ENCODE assay signal across 9 cellular contexts in the genomic region with DNA sequence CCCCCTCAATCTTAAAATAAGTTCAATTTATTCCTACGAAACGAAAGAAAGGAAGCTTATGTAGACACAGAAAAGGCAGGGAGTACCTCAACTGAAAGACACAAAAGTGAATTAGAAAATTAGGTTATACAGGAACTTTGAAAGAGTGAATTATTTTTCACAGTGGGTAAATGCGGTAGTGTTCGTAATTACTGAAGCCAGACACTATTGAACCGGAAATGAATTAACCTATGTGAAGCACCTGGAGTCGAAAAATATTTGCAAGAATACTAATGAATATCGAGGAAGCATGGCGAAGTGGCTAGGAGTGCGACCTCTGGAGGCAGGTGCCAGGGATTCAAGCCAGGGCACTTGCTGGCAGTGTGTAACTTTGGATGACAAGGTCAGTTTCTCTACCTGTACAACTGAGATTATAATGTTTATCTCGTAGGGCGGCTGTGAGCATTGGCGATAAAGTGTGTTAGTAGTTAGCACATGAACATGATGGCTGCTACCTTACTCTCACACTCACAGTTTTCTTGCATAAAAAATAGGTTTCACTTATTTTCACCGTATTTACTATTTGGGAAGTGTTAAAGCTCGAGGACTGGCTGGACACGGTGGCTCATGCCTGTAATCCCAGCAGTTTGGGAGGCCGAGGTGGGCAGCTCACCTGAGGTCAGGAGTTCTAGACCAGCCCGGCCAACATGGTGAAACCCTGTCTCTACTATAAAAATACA. TPM values are rescaled to one million over a fixed set of nuclear protein-coding genes. Genes with fewer than 3 reads are reported as not detected.
A peak's percentile ranks its signal among the peaks of the same experiment; 100 is the strongest.
DNase-seq lines count a peak whose midpoint lies in the region; ATAC-seq and TF ChIP-seq lines count a peak whose summit lies in the region.
"Had no signal": no experiment of that assay in that cellular context is flagged by ENCODE, and none has a peak within 500 bp of the region (broad histone marks: within the 10 kb centered on the region; RNA-seq: fewer than 3 reads in every experiment).

No MANE protein-coding gene starts in this region.

- H3K36me3 Mint-ChIP-seq in chondrocyte (ENCODE audit: low read depth), result peaks cover 3% of the 10 kb centered on the region

- H3K27ac ChIP-seq in layer of hippocampus (ENCODE audit: low read depth, low read length), result peak overlapping the region; percentile 66

- peaks cover 2% of the 10 kb centered on the region for H3K27me3 Mint-ChIP-seq in chondrocyte (ENCODE audit: low read depth)
- H3K27me3 Mint-ChIP-seq: IgD-negative memory B cell had no signal

- peak overlapping the region; percentile 77 for H3K4me3 Mint-ChIP-seq in chondrocyte (ENCODE audit: unreplicated experiment)
- H3K4me3 Mint-ChIP-seq: IgD-negative memory B cell had no signal

- peak overlapping the region; percentile 73 for H3K4me3 ChIP-seq in AG04449 (ENCODE audit: low read depth, low read length)

- H3K27me3 ChIP-seq in layer of hippocampus (ENCODE audit: control insufficient read depth, insufficient read depth, low read length), result no peaks in the 10 kb centered on the region

- no peak for DNase-seq in AG04449 (ENCODE audit: low read depth, low spot score)
- DNase-seq in NCI-H2107 treated with DMSO at 0.1 percent for 48 hours (lab: John Stamatoyannopoulos, UW; ENCODE audit: unreplicated experiment), result peak; percentile 83
- DNase-seq in activated CD4-positive, CD25-positive, alpha-beta regulatory T cell (lab: John Stamatoyannopoulos, UW), result peak; percentile 24 to 45 (median 40)
- DNase-seq in chondrocyte (ENCODE audit: low spot score), result no peak
- peak; percentile 77 to 80 for DNase-seq in stimulated activated CD4-positive, alpha-beta T cell treated with anti-CD3 and anti-CD28 coated beads, Interleukin-2, amount 100 ng/mL, for 24 hours

- peaks cover 9% of the 10 kb centered on the region for H3K4me1 Mint-ChIP-seq in chondrocyte (ENCODE audit: low read depth)

- H3K9me3 Mint-ChIP-seq in chondrocyte (ENCODE audit: low read depth), result peaks cover 10% of the 10 kb centered on the region

- POLR2A ChIA-PET in AG04449 (lab: Yijun Ruan, JAX), result interaction anchor here (2.0 kb wide), 1 partner anchor 16 kb away, joined by 18 read pairs; a partner anchor contains a TSS

- no peak overlapping the region for H3K27ac Mint-ChIP-seq in chondrocyte (ENCODE audit: unreplicated experiment)

- CTCF ChIA-PET in AG04449 (lab: Yijun Ruan, JAX), result interaction anchor here (0.6 to 4.6 kb wide), 30 partner anchors 10 to 519 kb away, joined by 3 to 62 read pairs (median 4); a partner anchor contains a TSS

- ATAC-seq in GM18517 (IDR thresholded peaks at IDR 0.05; ENCODE audit: unreplicated experiment), result peak; percentile 90
- peak; percentile 90 for ATAC-seq in HG02981 (IDR thresholded peaks at IDR 0.05; ENCODE audit: unreplicated experiment)

- peak; percentile 81 for TF ChIP-seq CTCF in AG04449 (IDR thresholded peaks at IDR 0.05; ENCODE audit: insufficient read depth, low read length, missing control alignments)
- TF ChIP-seq CTCF in chondrocyte (IDR thresholded peaks at IDR 0.05), result no peak

RNA-seq across cellular contexts. Expression of a gene that starts 0.5 kb away (rescaled TPM):
- total RNA-seq in chondrocyte, result 2.4 to 6.2 TPM (median 2.7 TPM) in 3 replicates

RNA-seq across cellular contexts. Expression of a gene that starts 15.4 kb away (rescaled TPM):
- total RNA-seq in chondrocyte, result 804 to 1,052 TPM (median 810 TPM) in 3 replicates

RNA-seq across cellular contexts. Expression of a gene that starts 41.3 kb away (rescaled TPM):
- total RNA-seq in chondrocyte, result not detected in 3 replicates

Comparison
In these comparisons a context has a peak if more than half of its experiments do, and no peak if none do; other contexts are left out.
1. DNase-seq: peak in NCI-H2107 treated with DMSO at 0.1 percent for 48 hours (single experiment), activated CD4-positive, CD25-positive, alpha-beta regulatory T cell (4 of 4) and stimulated activated CD4-positive, alpha-beta T cell treated with anti-CD3 and anti-CD28 coated beads, Interleukin-2, amount 100 ng/mL, for 24 hours (2 of 2); none in AG04449 (single experiment) and chondrocyte (single experiment).